In the genomic region with DNA sequence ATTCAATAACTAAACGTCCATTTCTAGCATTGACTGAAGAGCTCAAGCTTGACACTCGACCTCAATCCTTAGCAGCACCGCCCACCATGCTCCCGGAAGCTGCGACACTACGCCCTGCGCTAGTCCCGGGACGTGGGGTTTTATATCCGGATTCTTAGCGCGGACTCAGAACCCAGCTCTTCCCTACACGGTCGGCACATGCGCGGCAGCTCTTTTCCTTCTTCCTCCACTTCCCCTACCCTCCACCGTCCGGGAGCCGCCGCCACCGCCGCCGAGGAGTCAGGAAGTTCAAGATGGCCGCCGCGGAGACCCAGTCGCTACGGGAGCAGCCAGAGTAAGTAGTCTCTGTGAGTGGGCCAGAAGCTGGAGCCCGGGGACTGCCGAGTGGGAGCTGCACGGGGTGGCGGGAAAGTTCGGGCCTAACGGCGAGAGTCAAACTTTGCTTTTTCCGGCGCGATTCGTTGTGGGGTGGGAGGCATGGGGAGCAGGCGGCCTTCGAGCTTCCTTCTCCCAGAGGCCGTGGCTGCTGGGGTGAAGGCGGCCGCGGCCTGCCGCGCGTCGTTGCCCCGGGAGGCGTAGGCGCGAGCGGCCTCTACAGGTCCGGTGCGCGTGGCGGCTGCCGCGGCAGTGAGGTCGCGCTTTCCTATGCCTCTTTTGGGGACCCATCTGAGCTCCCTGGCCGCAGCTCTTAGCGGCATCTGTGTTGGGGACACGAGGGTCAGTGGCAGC, we compare ENCODE assay signal across 8 cellular contexts. TPM values are rescaled to one million over a fixed set of nuclear protein-coding genes. Genes with fewer than 3 reads are reported as not detected.
A peak's percentile ranks its signal among the peaks of the same experiment; 100 is the strongest.
DNase-seq lines count a peak whose midpoint lies in the region; ATAC-seq, FAIRE-seq and TF ChIP-seq lines count a peak whose summit lies in the region.

No MANE protein-coding gene starts in this region.

- peak overlapping the region; percentile 95 for H3K4me3 Mint-ChIP-seq in mesothelial cell of epicardium

- H3F3A ChIP-seq in OCI-LY1 (ENCODE audit: insufficient read depth, low read length), result no peaks in the 10 kb centered on the region

- peak; percentile 77 for TF ChIP-seq POLR2A in endothelial cell of umbilical vein (IDR thresholded peaks at IDR 0.05; ENCODE audit: low read depth, low read length)

- peak overlapping the region; percentile 90 for H3K4me2 ChIP-seq in OCI-LY1 (ENCODE audit: low read length)
- peak overlapping the region; percentile 95 for H3K4me2 ChIP-seq in endothelial cell of umbilical vein (ENCODE audit: insufficient read depth, low read length)

- H3K9me3 ChIP-seq in HUES64 (ENCODE audit: insufficient read depth, low read depth, low read length) (no peaks in the 10 kb centered on the region), OCI-LY1 (ENCODE audit: low read length) (no peaks in the 10 kb centered on the region), endothelial cell of umbilical vein (replicated peaks; ENCODE audit: control insufficient read depth, insufficient read depth, low read length) (no peaks in the 10 kb centered on the region)

- H4K20me1 ChIP-seq in OCI-LY1 (ENCODE audit: insufficient read depth, low read length) (no peaks in the 10 kb centered on the region), endothelial cell of umbilical vein (replicated peaks; ENCODE audit: control insufficient read depth, extremely low read depth, insufficient read depth, low read length) (peaks cover 3% of the 10 kb centered on the region)

- CTCF ChIA-PET in endothelial cell of umbilical vein (lab: Charles Lee), result interaction anchor here (0.8 to 2.0 kb wide), 23 partner anchors 8 to 280 kb away, joined by 3 to 11 read pairs (median 4); a partner anchor contains a TSS

- H3K4me3 ChIP-seq in HUES64 (ENCODE audit: low read length) (peak overlapping the region; percentile 99), OCI-LY1 (ENCODE audit: low read depth, low read length, poor library complexity, severe bottlenecking) (peak overlapping the region; percentile 94), endothelial cell of umbilical vein (replicated peaks in 1 of 3; ENCODE audit: insufficient read depth in 1 of 3, low read depth in 1 of 3, low read length in 3 of 3) (peak overlapping the region; percentile 91 to 98 (median 92))

- TF ChIP-seq CTCF in D721Med (IDR thresholded peaks at IDR 0.05; ENCODE audit: insufficient read depth, missing control alignments), result peak; percentile 23
- TF ChIP-seq CTCF in OCI-LY1 (IDR thresholded peaks at IDR 0.05; ENCODE audit: low read length), result peak; percentile 51
- peak in 1 of 2 donors; percentile 28 for TF ChIP-seq CTCF in endothelial cell of umbilical vein (IDR thresholded peaks at IDR 0.05; ENCODE audit: extremely low read depth in 1 of 2, insufficient read depth in 1 of 2, low read depth in 1 of 2, low read length in 2 of 2)
- no peak for TF ChIP-seq CTCF in mesothelial cell of epicardium (IDR thresholded peaks at IDR 0.05; ENCODE audit: unreplicated experiment)

- peaks cover 34% of the 10 kb centered on the region for H3K4me1 ChIP-seq in HUES64 (ENCODE audit: insufficient read depth, low read length)
- H3K4me1 ChIP-seq in OCI-LY1 (ENCODE audit: insufficient read depth, low read length, severe bottlenecking), result peaks cover 61% of the 10 kb centered on the region
- peaks cover 29% of the 10 kb centered on the region for H3K4me1 ChIP-seq in endothelial cell of umbilical vein (ENCODE audit: control insufficient read depth, extremely low read depth, insufficient read depth, low read length)

- H3K27ac Mint-ChIP-seq in mesothelial cell of epicardium, result peak overlapping the region; percentile 99

- no peaks in the 10 kb centered on the region for H3K27me3 Mint-ChIP-seq in mesothelial cell of epicardium (ENCODE audit: low read depth)

- FAIRE-seq in D721Med (lab: Jason Lieb, UNC) (no peak), endothelial cell of umbilical vein (lab: Jason Lieb, UNC) (peak; percentile 93)

- H2AFZ ChIP-seq in OCI-LY1 (ENCODE audit: low read length) (no peak overlapping the region), endothelial cell of umbilical vein (ENCODE audit: low read depth, low read length) (peak overlapping the region; percentile 69)

- H3K9me2 ChIP-seq in OCI-LY1 (ENCODE audit: low read depth, low read length), result no peaks in the 10 kb centered on the region

- intact Hi-C loops in endothelial cell of umbilical vein (cut with micrococcal nuclease), result loop anchor here (1.0 kb wide), 1 partner anchor 115 kb away; no protein-coding TSS in a partner anchor

- H3K4me1 Mint-ChIP-seq in mesothelial cell of epicardium, result peaks cover 44% of the 10 kb centered on the region

- POLR2A ChIA-PET in endothelial cell of umbilical vein (lab: Charles Lee), result interaction anchor here (0.6 to 1.5 kb wide), 6 partner anchors 12 to 1050 kb away, joined by 3 to 12 read pairs (median 4); a partner anchor contains a TSS

- H3K9ac ChIP-seq in HUES64 (ENCODE audit: low read depth, low read length) (peak overlapping the region; percentile 98), OCI-LY1 (ENCODE audit: low read length) (peak overlapping the region; percentile 85), endothelial cell of umbilical vein (replicated peaks; ENCODE audit: extremely low read depth, insufficient read depth, low read length) (peak overlapping the region; percentile 91)

- H3K79me2 ChIP-seq in OCI-LY1 (ENCODE audit: insufficient read depth, low read length) (peaks cover 59% of the 10 kb centered on the region), endothelial cell of umbilical vein (ENCODE audit: control insufficient read depth, insufficient read depth, low read length) (peaks cover 56% of the 10 kb centered on the region)

- no TSS peak for BruUV-seq in endothelial cell of umbilical vein (replicated peaks; lab: Mats Ljungman, UMichigan)

- H3K27ac ChIP-seq in HUES64 (ENCODE audit: low read depth, low read length) (peak overlapping the region; percentile 98), OCI-LY1 (ENCODE audit: low read depth, low read length, poor library complexity, severe bottlenecking) (peak overlapping the region; percentile 84), endothelial cell of umbilical vein (ENCODE audit: insufficient read depth, low read depth, low read length) (peak overlapping the region; percentile 86)

- peaks cover 6% of the 10 kb centered on the region; the same call in 1 of the 2 replicates for H3K36me3 ChIP-seq in HUES64 (ENCODE audit: insufficient read depth, low read length)
- H3K36me3 ChIP-seq in OCI-LY1 (ENCODE audit: insufficient read depth, low read length), result peaks cover 20% of the 10 kb centered on the region; the same call in 1 of the 2 replicates
- H3K36me3 ChIP-seq in endothelial cell of umbilical vein (ENCODE audit: control insufficient read depth in 2 of 2, extremely low read depth in 1 of 2, insufficient read depth in 2 of 2, low read length in 2 of 2), result no peaks in the 10 kb centered on the region

- dilution Hi-C loops in endothelial cell of umbilical vein (cut with MboI; ENCODE audit: extremely low pct_ligation_motif_present, low sequenced_read_pairs), result no loop called here

- DNase-seq in D721Med (ENCODE audit: insufficient read length, low spot score), result no peak
- peak; percentile 73 for DNase-seq in activated T-cell treated with anti-CD3 and anti-CD28 coated beads for 1 hour (ENCODE audit: low read depth)
- peak; percentile 98 for DNase-seq in endothelial cell of umbilical vein (ENCODE audit: low read depth, low spot score)
- DNase-seq in mesothelial cell of epicardium (ENCODE audit: low spot score in 2 of 2, unreplicated experiment in 2 of 2), result peak; percentile 85 to 89
- peak; percentile 67 to 78 for DNase-seq in stimulated activated CD8-positive, alpha-beta memory T cell treated with anti-CD3 and anti-CD28 coated beads, Interleukin-15, amount 100 ng/mL, for 4 hours (ENCODE audit: low read depth in 2 of 2)

- H3K36me3 Mint-ChIP-seq in mesothelial cell of epicardium, result no peaks in the 10 kb centered on the region

- peak; percentile 57 for ATAC-seq in GM21447 (IDR thresholded peaks at IDR 0.05; ENCODE audit: unreplicated experiment)

- no peaks in the 10 kb centered on the region for H3K9me3 Mint-ChIP-seq in mesothelial cell of epicardium

- H3K9me1 ChIP-seq in endothelial cell of umbilical vein (replicated peaks; ENCODE audit: control insufficient read depth, extremely low read depth, insufficient read depth, low read length), result no peaks in the 10 kb centered on the region

- WGBS in HUES64, result under 1% methylated on average over 65 of the region's 65 CpGs

- no peaks in the 10 kb centered on the region for H3K27me3 ChIP-seq in HUES64 (ENCODE audit: insufficient read depth, low read length)
- H3K27me3 ChIP-seq in OCI-LY1 (ENCODE audit: insufficient read depth, low read length), result no peaks in the 10 kb centered on the region
- no peaks in the 10 kb centered on the region for H3K27me3 ChIP-seq in endothelial cell of umbilical vein (ENCODE audit: control insufficient read depth in 2 of 2, insufficient read depth in 2 of 2, low read length in 2 of 2)

TF ChIP-seq in endothelial cell of umbilical vein, 7 proteins besides CTCF, POLR2A, EP300 and RAD21:
- TF ChIP-seq POLR2AphosphoS5 (IDR thresholded peaks at IDR 0.05; ENCODE audit: insufficient read depth, low read depth, low read length), result peak; percentile 70
- TF ChIP-seq MYC (IDR thresholded peaks at IDR 0.05; ENCODE audit: low read depth, low read length), result no peak

RNA-seq across cellular contexts. Expression of a gene that starts 57.6 kb away (rescaled TPM):
- polyA plus RNA-seq in HUES64 (2013, experiment 1 of 2), result not detected
- polyA plus RNA-seq in HUES64 (2013, experiment 2 of 2), result not detected
- total RNA-seq in endothelial cell of umbilical vein (not detected in 2 replicates), mesothelial cell of epicardium (not detected in 3 replicates)
- polyA plus RNA-seq in endothelial cell of umbilical vein, result not detected in 2 replicates
- polyA plus RNA-seq in endothelial cell of umbilical vein (2011; cell fraction: cytosol; rRNA removed), result not detected in 2 replicates
- not detected in 2 replicates for polyA plus RNA-seq in endothelial cell of umbilical vein (2011; cell fraction: nucleus; rRNA removed)
- polyA plus RNA-seq in endothelial cell of umbilical vein (2012), result not detected in 2 replicates
- not detected in 2 replicates for polyA minus RNA-seq in endothelial cell of umbilical vein
- polyA minus RNA-seq in endothelial cell of umbilical vein (2011; cell fraction: cytosol; rRNA and poly(A)+ RNA removed), result not detected
- polyA minus RNA-seq in endothelial cell of umbilical vein (2011; cell fraction: nucleus; rRNA and poly(A)+ RNA removed), result not detected in 2 replicates
